In genomic region chr1:7667625-7668218, GRCh38 we compare ENCODE assay signal across 8 cellular contexts.
A peak's percentile ranks its signal among the peaks of the same experiment; 100 is the strongest.
DNase-seq lines count a peak whose midpoint lies in the region; ATAC-seq and TF ChIP-seq lines count a peak whose summit lies in the region.

No MANE protein-coding gene starts in this region.

- no peak for TF ChIP-seq POLR2A in suprapubic skin (IDR thresholded peaks at IDR 0.05)

- no peak for TF ChIP-seq EP300 in suprapubic skin (IDR thresholded peaks at IDR 0.05)

- H3K9me3 ChIP-seq in SJSA1 (replicated peaks): no peaks in the 10 kb centered on the region
- H3K9me3 ChIP-seq in suprapubic skin: no peaks in the 10 kb centered on the region

- TF ChIP-seq CTCF in suprapubic skin (IDR thresholded peaks at IDR 0.05): peak; percentile 100

- WGBS in suprapubic skin: 45% methylated on average over 5 of the region's 11 CpGs

- H3K4me3 ChIP-seq in SJSA1: no peak overlapping the region
- no peak overlapping the region for H3K4me3 ChIP-seq in suprapubic skin

- H3K27ac ChIP-seq in SJSA1: no peak overlapping the region
- no peak overlapping the region for H3K27ac ChIP-seq in suprapubic skin

- H3K36me3 ChIP-seq in SJSA1 (no peaks in the 10 kb centered on the region), suprapubic skin (no peaks in the 10 kb centered on the region)

- ATAC-seq in HG02981 (IDR thresholded peaks at IDR 0.05; ENCODE audit: unreplicated experiment): no peak

- no peaks in the 10 kb centered on the region for H3K4me1 ChIP-seq in SJSA1 (replicated peaks)
- H3K4me1 ChIP-seq in suprapubic skin: peaks cover 11% of the 10 kb centered on the region

- H3K27me3 ChIP-seq in SJSA1 (replicated peaks) (peaks cover 8% of the 10 kb centered on the region; the same call in 1 of the 2 replicates), suprapubic skin (peaks cover 3% of the 10 kb centered on the region)

- DNase-seq in GM04503 (ENCODE audit: low read depth) (peak; percentile 12), Kasumi-1 (lab: John Stamatoyannopoulos, UW) (peak; percentile 69 to 77), SJSA1 (ENCODE audit: low read depth in 1 of 2, low spot score in 2 of 2) (peak; percentile 65 to 82), activated gamma-delta T cell treated with Interleukin-2 at 50 U/mL for 16 hours (peak; percentile 84), foreskin melanocyte (peak; percentile 77), nucleus accumbens (lab: John Stamatoyannopoulos, UW) (peak; percentile 27 to 97 (median 84)), suprapubic skin (ENCODE audit: low spot score in 2 of 2) (peak; percentile 91 to 93)

Comparison
In these comparisons a context has a peak if more than half of its experiments do, and no peak if none do; other contexts are left out.
1. DNase-seq: peak in every context shown above with its lines; median percentile 92 in suprapubic skin; 84 in nucleus accumbens; 84 in activated gamma-delta T cell treated with Interleukin-2 at 50 U/mL for 16 hours; 77 in foreskin melanocyte; 74 in SJSA1; 73 in Kasumi-1; 12 in GM04503.